In the genomic region with DNA sequence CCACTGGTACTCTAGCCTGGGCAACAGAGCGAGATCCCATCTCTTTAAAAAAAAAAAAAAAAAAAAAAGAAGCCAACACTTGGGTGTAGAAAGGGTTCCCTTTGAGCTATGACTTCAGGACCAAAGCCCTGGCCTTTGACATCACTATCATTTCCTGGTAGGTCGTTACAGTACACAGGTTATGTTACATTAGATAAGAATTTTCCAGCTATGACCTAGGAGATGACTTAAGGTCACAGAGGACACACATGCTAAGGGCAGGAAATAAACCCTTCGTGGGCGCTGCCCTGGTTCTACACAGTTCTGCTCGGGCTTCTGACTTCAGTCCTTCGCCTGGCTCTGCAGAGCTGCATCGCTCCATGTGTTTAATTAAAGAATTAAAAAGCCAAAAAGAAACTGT, we compare ENCODE assay signal across 24 cellular contexts.
"Had no signal": no experiment of that assay in that cellular context is flagged by ENCODE, and none has a peak within 500 bp of the region (broad histone marks: within the 10 kb centered on the region; RNA-seq: fewer than 3 reads in every experiment).

No MANE protein-coding gene starts in this region.

- H3K27ac ChIP-seq: dorsolateral prefrontal cortex, neutrophil, parathyroid adenoma, right lobe of liver, testis, tibial nerve, upper lobe of left lung had no signal

- DNase-seq: dorsolateral prefrontal cortex; effector CD4-positive, alpha-beta T cell; hypothalamus; immature natural killer cell; islet precursor cell; naive B cell; right lobe of liver; stimulated activated CD4-positive, alpha-beta T cell treated with anti-CD3 and anti-CD28 coated beads, Interleukin-2, amount 100 ng/mL, for 24 hours; stimulated activated CD4-positive, alpha-beta T cell treated with anti-CD3 and anti-CD28 coated beads, Interleukin-4, amount 100 ng/mL, for 24 hours; stimulated activated naive CD8-positive, alpha-beta T cell treated with anti-CD3 and anti-CD28 coated beads, Interleukin-15, Interleukin-2, amounts not matched to agents 100 U/mL and 50 U/mL, for 24 hours; substantia nigra; testis; upper lobe of left lung had no signal

- H3K4me3 Mint-ChIP-seq: immature natural killer cell; memory B cell; naive B cell; natural killer cell treated with Interleukin-12 subunit alpha and Interleukin-12 subunit beta and Interleukin-15 and Interleukin-18, amount 100 ng/mL, for 72 hours; neural crest cell; stimulated activated memory B cell treated with anti-CD40 and anti-IgM and Interleukin-4, amounts not matched to agents 10 μg/mL and 1 μg/mL and 100 μg/mL, for 72 hours had no signal

- H3K27ac Mint-ChIP-seq: memory B cell; naive B cell; natural killer cell treated with Interleukin-12 subunit alpha and Interleukin-12 subunit beta and Interleukin-15 and Interleukin-18, amount 100 ng/mL, for 72 hours; progenitor cell of endocrine pancreas; stimulated activated memory B cell treated with anti-CD40 and anti-IgM and Interleukin-4, amounts not matched to agents 10 μg/mL and 1 μg/mL and 100 μg/mL, for 72 hours had no signal

- H3K4me1 ChIP-seq: right lobe of liver had no signal

- H3K27me3 Mint-ChIP-seq: naive B cell; natural killer cell treated with Interleukin-12 subunit alpha and Interleukin-12 subunit beta and Interleukin-15 and Interleukin-18, amount 100 ng/mL, for 72 hours had no signal

- H3K9me3 Mint-ChIP-seq: immature natural killer cell; memory B cell; naive B cell; natural killer cell treated with Interleukin-12 subunit alpha and Interleukin-12 subunit beta and Interleukin-15 and Interleukin-18, amount 100 ng/mL, for 72 hours; neural crest cell; stimulated activated memory B cell treated with anti-CD40 and anti-IgM and Interleukin-4, amounts not matched to agents 10 μg/mL and 1 μg/mL and 100 μg/mL, for 72 hours had no signal

- H3K9me3 ChIP-seq: neutrophil, right lobe of liver, testis, tibial nerve, upper lobe of left lung had no signal

- H3K4me1 Mint-ChIP-seq: memory B cell; naive B cell; stimulated activated memory B cell treated with anti-CD40 and anti-IgM and Interleukin-4, amounts not matched to agents 10 μg/mL and 1 μg/mL and 100 μg/mL, for 72 hours had no signal

- H3K36me3 ChIP-seq: neutrophil, right lobe of liver had no signal

- H3K36me3 Mint-ChIP-seq: naive B cell; natural killer cell treated with Interleukin-12 subunit alpha and Interleukin-12 subunit beta and Interleukin-15 and Interleukin-18, amount 100 ng/mL, for 72 hours; stimulated activated memory B cell treated with anti-CD40 and anti-IgM and Interleukin-4, amounts not matched to agents 10 μg/mL and 1 μg/mL and 100 μg/mL, for 72 hours had no signal

- ATAC-seq: left lobe of liver; natural killer cell treated with Interleukin-12 subunit alpha and Interleukin-12 subunit beta and Interleukin-15 and Interleukin-18, amount 100 ng/mL, for 72 hours; stimulated activated memory B cell treated with anti-CD40 and anti-IgM and Interleukin-4, amounts not matched to agents 10 μg/mL and 1 μg/mL and 100 μg/mL, for 72 hours; stimulated activated naive CD8-positive, alpha-beta T cell treated with anti-CD3 and anti-CD28 coated beads, Interleukin-15, Interleukin-2, amounts not matched to agents 100 U/mL and 50 U/mL, for 24 hours had no signal

- H3K27me3 ChIP-seq: dorsolateral prefrontal cortex, neutrophil, right lobe of liver, testis, tibial nerve, upper lobe of left lung had no signal

- H3K4me3 ChIP-seq: dorsolateral prefrontal cortex, lung, right lobe of liver, smooth muscle cell, testis, tibial nerve, upper lobe of left lung had no signal
